ENCODE assay signal across 8 cellular contexts in genomic region chr22:42856865-42857704, GRCh38. TPM values are rescaled to one million over a fixed set of nuclear protein-coding genes. Genes with fewer than 3 reads are reported as not detected.
A peak's percentile ranks its signal among the peaks of the same experiment; 100 is the strongest.
DNase-seq lines count a peak whose midpoint lies in the region; ATAC-seq and TF ChIP-seq lines count a peak whose summit lies in the region.

Gene ARFGAP3, minus strand, starts transcription at chr22:42857273. Its CDS starts 91 bp downstream, at chr22:42857182.

- peak in 3 of 4 donors; percentile 86 to 92 (median 91) for TF ChIP-seq POLR2A in upper lobe of left lung (IDR thresholded peaks at IDR 0.05)

- H3K4me3 Mint-ChIP-seq in T-helper 1 cell treated with Interleukin-12 subunit alpha and Interleukin-12 subunit beta and Interleukin-4 antibody, amounts not matched to agents 30 μg/mL and 1 μg/mL, for 36 hours, result peak within 1 kb of the TSS; percentile 85

- peaks cover 2% of the 10 kb centered on the region for H3K36me3 Mint-ChIP-seq in T-helper 1 cell treated with Interleukin-12 subunit alpha and Interleukin-12 subunit beta and Interleukin-4 antibody, amounts not matched to agents 30 μg/mL and 1 μg/mL, for 36 hours (ENCODE audit: low read depth)

- H3K27me3 Mint-ChIP-seq in T-helper 1 cell treated with Interleukin-12 subunit alpha and Interleukin-12 subunit beta and Interleukin-4 antibody, amounts not matched to agents 30 μg/mL and 1 μg/mL, for 36 hours (ENCODE audit: low read depth), result no peaks in the 10 kb centered on the region

- 11 to 64% methylated on average over 15 to 71 of the region's 111 CpGs for WGBS in upper lobe of left lung, 2 donors

- peak within 1 kb of the TSS; percentile 51 to 91 (median 68) for H3K4me3 ChIP-seq in upper lobe of left lung

- in situ Hi-C loops in GM13976 (cut with MboI; ENCODE audit: low sequenced_read_pairs, unreplicated experiment), result no loop called here

- no peaks in the 10 kb centered on the region for H3K27me3 ChIP-seq in upper lobe of left lung

- H3K36me3 ChIP-seq in upper lobe of left lung, result peaks cover 0 to 7% (median 0%) of the 10 kb centered on the region in 4 donors

- TF ChIP-seq EP300 in upper lobe of left lung (IDR thresholded peaks at IDR 0.05), result no peak

- peaks cover 19 to 26% (median 21%) of the 10 kb centered on the region in 4 donors for H3K4me1 ChIP-seq in upper lobe of left lung

- H3K9me3 Mint-ChIP-seq in T-helper 1 cell treated with Interleukin-12 subunit alpha and Interleukin-12 subunit beta and Interleukin-4 antibody, amounts not matched to agents 30 μg/mL and 1 μg/mL, for 36 hours, result no peaks in the 10 kb centered on the region

- peak; percentile 73 for ATAC-seq in HG02852 (IDR thresholded peaks at IDR 0.05; ENCODE audit: unreplicated experiment)
- peak; percentile 98 for ATAC-seq in left cardiac atrium
- peak; percentile 98 to 99 for ATAC-seq in upper lobe of left lung (ENCODE audit: low FRiP score in 2 of 2)

- peak within 1 kb of the TSS; percentile 87 to 97 (median 96) for H3K27ac ChIP-seq in upper lobe of left lung

- peaks cover 4% of the 10 kb centered on the region for H3K4me1 Mint-ChIP-seq in T-helper 1 cell treated with Interleukin-12 subunit alpha and Interleukin-12 subunit beta and Interleukin-4 antibody, amounts not matched to agents 30 μg/mL and 1 μg/mL, for 36 hours (ENCODE audit: low read depth)

- H3K9me3 ChIP-seq in upper lobe of left lung, result no peaks in the 10 kb centered on the region

- TF ChIP-seq CTCF in GM13976 (IDR thresholded peaks at IDR 0.05; ENCODE audit: borderline replicate concordance, control extremely low read depth, extremely low read depth, insufficient read depth, missing control alignments) (no peak), upper lobe of left lung (IDR thresholded peaks at IDR 0.05) (peak in 3 of 6 experiments; percentile 36 to 58 (median 46))

- DNase-seq in GM13976 (ENCODE audit: low spot score) (peak; percentile 99), NCI-H146 treated with DMSO at 0.1 percent for 48 hours (lab: John Stamatoyannopoulos, UW; ENCODE audit: unreplicated experiment) (peak; percentile 52), amniotic stem cell (lab: John Stamatoyannopoulos, UW) (peak; percentile 85), left cardiac atrium (peak; percentile 96), posterior vena cava (ENCODE audit: low spot score) (peak; percentile 98), upper lobe of left lung (peak; percentile 96 to 99)

- H3K27ac Mint-ChIP-seq in T-helper 1 cell treated with Interleukin-12 subunit alpha and Interleukin-12 subunit beta and Interleukin-4 antibody, amounts not matched to agents 30 μg/mL and 1 μg/mL, for 36 hours, result peak within 1 kb of the TSS; percentile 90

- intact Hi-C loops in left cardiac atrium (cut with DNase I) (no loop called here), posterior vena cava (cut with DNase I) (no loop called here)

RNA-seq across cellular contexts. Expression of gene ARFGAP3, which starts in this region (rescaled TPM):
- total RNA-seq in left cardiac atrium, result 10 to 100 TPM; 21.2 to 39.8 TPM
- 10 to 100 TPM; 36.9 to 53.0 TPM for total RNA-seq in posterior vena cava
- total RNA-seq in upper lobe of left lung, result 10 to 100 TPM; 25.9 to 60.8 (median 41.9) TPM

Comparison
In these comparisons a context has a peak if more than half of its experiments do, and no peak if none do; other contexts are left out.
1. Peak in every context shown above with its lines: DNase-seq, ATAC-seq, H3K4me3 ChIP-seq and H3K27ac ChIP-seq.